Comparison of ENCODE assay signal across 1 cellular context in the genomic region with DNA sequence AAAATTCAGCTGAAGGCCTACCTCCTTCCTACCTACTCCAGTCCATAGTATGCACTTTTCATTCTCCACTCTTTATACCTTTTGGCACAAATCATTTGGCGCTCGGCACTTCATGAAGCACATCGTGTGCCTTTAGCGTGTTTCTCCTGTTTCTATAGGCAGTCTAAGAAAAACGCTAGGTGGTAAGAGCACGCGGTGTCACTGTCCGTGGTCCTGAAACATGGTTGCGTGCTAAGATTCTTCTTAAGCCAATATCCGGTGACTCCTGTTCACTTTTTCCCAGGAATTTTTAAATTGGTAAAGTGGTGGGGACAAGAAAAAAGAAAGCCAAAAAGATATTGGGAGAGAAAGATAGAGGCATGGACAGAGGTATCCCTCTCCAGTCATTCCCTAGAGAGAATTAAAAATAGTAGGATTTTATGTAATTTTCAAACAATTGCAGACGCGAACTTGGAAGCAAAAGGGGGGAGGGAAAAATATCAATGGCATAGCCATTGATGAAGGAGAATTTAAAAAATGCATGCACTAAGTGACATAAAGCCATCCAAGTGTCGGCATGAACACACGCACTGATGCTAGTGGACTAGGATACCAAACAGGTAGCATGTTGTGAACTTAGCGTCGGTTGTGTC.
A peak's percentile ranks its signal among the peaks of the same experiment; 100 is the strongest.
TF ChIP-seq lines count a peak whose summit lies in the region.

No MANE protein-coding gene starts in this region.

TF ChIP-seq in HepG2, 621 proteins besides CTCF, POLR2A, EP300 and RAD21 (continued from another document and continues in another):
- peak; percentile 86; the same call in 1 of the 2 replicates for TF ChIP-seq LRRFIP1 (CRISPR knock-in tag; conservative IDR thresholded peaks at IDR 0.05)
- TF ChIP-seq HCFC1 (IDR thresholded peaks at IDR 0.05; ENCODE audit: low read depth, low read length) = no peak; the same call in 1 of the 2 replicates
- no peak for TF ChIP-seq CAMTA2 (CRISPR knock-in tag; IDR thresholded peaks at IDR 0.05; ENCODE audit: borderline replicate concordance)
- peak; percentile 77; the same call in 1 of the 2 replicates for TF ChIP-seq KDM4B (CRISPR knock-in tag; IDR thresholded peaks at IDR 0.05)
- no peak for TF ChIP-seq JUN (CRISPR knock-in tag; IDR thresholded peaks at IDR 0.05)
- peak; percentile 65; the same call in 1 of the 2 replicates for TF ChIP-seq HINFP (CRISPR knock-in tag; IDR thresholded peaks at IDR 0.05; ENCODE audit: low read depth)
- TF ChIP-seq AKNA (CRISPR knock-in tag; IDR thresholded peaks at IDR 0.05; ENCODE audit: borderline replicate concordance) = peak; percentile 53; the same call in 1 of the 2 replicates
- TF ChIP-seq ATF3 (CRISPR knock-in tag; IDR thresholded peaks at IDR 0.05) = peak; percentile 39; the same call in 1 of the 2 replicates
- peak; percentile 52 for TF ChIP-seq FOSL2 (CRISPR knock-in tag; IDR thresholded peaks at IDR 0.05)
- TF ChIP-seq ERF (CRISPR knock-in tag; IDR thresholded peaks at IDR 0.05) = peak; percentile 95
- TF ChIP-seq, protein P1, sequence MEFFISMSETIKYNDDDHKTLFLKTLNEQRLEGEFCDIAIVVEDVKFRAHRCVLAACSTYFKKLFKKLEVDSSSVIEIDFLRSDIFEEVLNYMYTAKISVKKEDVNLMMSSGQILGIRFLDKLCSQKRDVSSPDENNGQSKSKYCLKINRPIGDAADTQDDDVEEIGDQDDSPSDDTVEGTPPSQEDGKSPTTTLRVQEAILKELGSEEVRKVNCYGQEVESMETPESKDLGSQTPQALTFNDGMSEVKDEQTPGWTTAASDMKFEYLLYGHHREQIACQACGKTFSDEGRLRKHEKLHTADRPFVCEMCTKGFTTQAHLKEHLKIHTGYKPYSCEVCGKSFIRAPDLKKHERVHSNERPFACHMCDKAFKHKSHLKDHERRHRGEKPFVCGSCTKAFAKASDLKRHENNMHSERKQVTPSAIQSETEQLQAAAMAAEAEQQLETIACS (CRISPR knock-in tag; IDR thresholded peaks at IDR 0.05) = no peak
- TF ChIP-seq SKIL (CRISPR knock-in tag; IDR thresholded peaks at IDR 0.05; ENCODE audit: borderline replicate concordance) = no peak
- TF ChIP-seq REXO4 (CRISPR knock-in tag; IDR thresholded peaks at IDR 0.05; ENCODE audit: borderline replicate concordance) = no peak
- TF ChIP-seq CBX5 (CRISPR knock-in tag; IDR thresholded peaks at IDR 0.05; ENCODE audit: borderline replicate concordance) = 0 out of 2 replicates have a peak, but pooled peaks have one; percentile 54
- no peak for TF ChIP-seq ZNF616 (CRISPR knock-in tag; IDR thresholded peaks at IDR 0.05; ENCODE audit: low read depth)
- TF ChIP-seq HHEX (CRISPR knock-in tag; IDR thresholded peaks at IDR 0.05) = no peak
- peak; percentile 72 for TF ChIP-seq THAP11 (CRISPR knock-in tag; IDR thresholded peaks at IDR 0.05)
- peak; percentile 61; the same call in 1 of the 2 replicates for TF ChIP-seq ARID5B (CRISPR knock-in tag; IDR thresholded peaks at IDR 0.05)
- no peak for TF ChIP-seq ZNF552 (CRISPR knock-in tag; IDR thresholded peaks at IDR 0.05; ENCODE audit: borderline replicate concordance)
- TF ChIP-seq NR2F6 (IDR thresholded peaks at IDR 0.05) = no peak
- 0 out of 2 replicates have a peak, but pooled peaks have one; percentile 32 for TF ChIP-seq NR2F6 (CRISPR knock-in tag; IDR thresholded peaks at IDR 0.05)
- TF ChIP-seq ZNF138 (CRISPR knock-in tag; IDR thresholded peaks at IDR 0.05; ENCODE audit: low read depth) = 0 out of 2 replicates have a peak, but pooled peaks have one; percentile 51
- TF ChIP-seq ZNF160 (CRISPR knock-in tag; IDR thresholded peaks at IDR 0.05) = peak; percentile 76; the same call in 1 of the 2 replicates
- 0 out of 2 replicates have a peak, but pooled peaks have one; percentile 8 for TF ChIP-seq FOSL1 (CRISPR knock-in tag; IDR thresholded peaks at IDR 0.05; ENCODE audit: borderline replicate concordance)
- peak; percentile 92; the same call in 1 of the 2 replicates for TF ChIP-seq SP140L (CRISPR knock-in tag; IDR thresholded peaks at IDR 0.05; ENCODE audit: borderline replicate concordance)
- TF ChIP-seq, protein P2, sequence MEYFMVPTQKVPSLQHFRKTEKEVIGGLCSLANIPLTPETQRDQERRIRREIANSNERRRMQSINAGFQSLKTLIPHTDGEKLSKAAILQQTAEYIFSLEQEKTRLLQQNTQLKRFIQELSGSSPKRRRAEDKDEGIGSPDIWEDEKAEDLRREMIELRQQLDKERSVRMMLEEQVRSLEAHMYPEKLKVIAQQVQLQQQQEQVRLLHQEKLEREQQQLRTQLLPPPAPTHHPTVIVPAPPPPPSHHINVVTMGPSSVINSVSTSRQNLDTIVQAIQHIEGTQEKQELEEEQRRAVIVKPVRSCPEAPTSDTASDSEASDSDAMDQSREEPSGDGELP (IDR thresholded peaks at IDR 0.05; ENCODE audit: borderline replicate concordance, low read depth) = no peak
- no peak for TF ChIP-seq TBX2 (CRISPR knock-in tag; IDR thresholded peaks at IDR 0.05; ENCODE audit: borderline replicate concordance)
- TF ChIP-seq, protein P3, sequence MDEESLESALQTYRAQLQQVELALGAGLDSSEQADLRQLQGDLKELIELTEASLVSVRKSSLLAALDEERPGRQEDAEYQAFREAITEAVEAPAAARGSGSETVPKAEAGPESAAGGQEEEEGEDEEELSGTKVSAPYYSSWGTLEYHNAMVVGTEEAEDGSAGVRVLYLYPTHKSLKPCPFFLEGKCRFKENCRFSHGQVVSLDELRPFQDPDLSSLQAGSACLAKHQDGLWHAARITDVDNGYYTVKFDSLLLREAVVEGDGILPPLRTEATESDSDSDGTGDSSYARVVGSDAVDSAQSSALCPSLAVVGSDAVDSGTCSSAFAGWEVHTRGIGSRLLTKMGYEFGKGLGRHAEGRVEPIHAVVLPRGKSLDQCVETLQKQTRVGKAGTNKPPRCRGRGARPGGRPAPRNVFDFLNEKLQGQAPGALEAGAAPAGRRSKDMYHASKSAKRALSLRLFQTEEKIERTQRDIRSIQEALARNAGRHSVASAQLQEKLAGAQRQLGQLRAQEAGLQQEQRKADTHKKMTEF (CRISPR knock-in tag; IDR thresholded peaks at IDR 0.05) = peak; percentile 58
- peak; percentile 85 for TF ChIP-seq HMG20B (CRISPR knock-in tag; conservative IDR thresholded peaks at IDR 0.05)
- TF ChIP-seq ARID2 (CRISPR knock-in tag; IDR thresholded peaks at IDR 0.05; ENCODE audit: borderline replicate concordance) = no peak
